In genomic region chr6:34521463-34522288, GRCh38 we compare ENCODE assay signal across 1 cellular context.
A peak's percentile ranks its signal among the peaks of the same experiment; 100 is the strongest.
TF ChIP-seq lines count a peak whose summit lies in the region.

No MANE protein-coding gene starts in this region.

TF ChIP-seq in K562, 482 proteins besides CTCF, POLR2A, EP300 and RAD21 (continues in another document):
- TF ChIP-seq POLR2B (IDR thresholded peaks at IDR 0.05; ENCODE audit: low read depth, partially characterized antibody) (no peak), SPI1 (IDR thresholded peaks at IDR 0.05; ENCODE audit: borderline replicate concordance, low read depth, low read length) (peak; percentile 78; the same call in 1 of the 2 replicates), ETS1 (conservative IDR thresholded peaks at IDR 0.05; ENCODE audit: control insufficient read depth, low read depth, low read length) (no peak), DACH1 (IDR thresholded peaks at IDR 0.05; ENCODE audit: partially characterized antibody) (no peak), HIVEP1 (CRISPR knock-in tag; IDR thresholded peaks at IDR 0.05) (no peak), MYNN (IDR thresholded peaks at IDR 0.05) (no peak), MYNN (CRISPR knock-in tag; IDR thresholded peaks at IDR 0.05) (no peak), TFE3 (CRISPR knock-in tag; IDR thresholded peaks at IDR 0.05) (no peak), MLLT1 (IDR thresholded peaks at IDR 0.05) (no peak), TCF7L2 (IDR thresholded peaks at IDR 0.05; ENCODE audit: low read depth, low read length) (no peak), FOXA3 (CRISPR knock-in tag; conservative IDR thresholded peaks at IDR 0.05 in 1 of 2, IDR thresholded peaks at IDR 0.05 in 1 of 2) (no peak), ELF2 (CRISPR knock-in tag; IDR thresholded peaks at IDR 0.05) (no peak), BDP1 (IDR thresholded peaks at IDR 0.05; ENCODE audit: insufficient read depth, insufficient read length) (no peak), ZNF444 (CRISPR knock-in tag; IDR thresholded peaks at IDR 0.05) (no peak), SUPT5H (IDR thresholded peaks at IDR 0.05) (no peak), PTBP1 (IDR thresholded peaks at IDR 0.05; ENCODE audit: low read depth, low read length) (0 out of 2 replicates have a peak, but pooled peaks have one; percentile 38), ZNF354B (CRISPR knock-in tag; IDR thresholded peaks at IDR 0.05) (no peak), NFE2 (IDR thresholded peaks at IDR 0.05; ENCODE audit: low read depth) (no peak), POLR2G (IDR thresholded peaks at IDR 0.05; ENCODE audit: low read depth, low read length) (no peak), POLR3A (IDR thresholded peaks at IDR 0.05; ENCODE audit: borderline replicate concordance, extremely low read depth, insufficient read depth, insufficient read length) (no peak), OTX1 (CRISPR knock-in tag; IDR thresholded peaks at IDR 0.05) (no peak), RBM25 (IDR thresholded peaks at IDR 0.05; ENCODE audit: low read depth, low read length, severe bottlenecking) (peak; percentile 88), HDAC3 (IDR thresholded peaks at IDR 0.05; ENCODE audit: borderline replicate concordance, partially characterized antibody) (no peak), MYC (IDR thresholded peaks at IDR 0.05; ENCODE audit: low read depth, low read length) (no peak), MYC (CRISPR knock-in tag; IDR thresholded peaks at IDR 0.05; ENCODE audit: borderline replicate concordance, low read depth) (no peak), KDM1A (IDR thresholded peaks at IDR 0.05) (peak; percentile 52 to 63; a peak in 3 of 4 replicates), ZNF740 (CRISPR knock-in tag; IDR thresholded peaks at IDR 0.05) (peak; percentile 62), ZNF740 (tag; IDR thresholded peaks at IDR 0.05) (no peak), POLR3G (IDR thresholded peaks at IDR 0.05; ENCODE audit: extremely low read depth, insufficient read length, insufficient replicate concordance) (no peak), TCF7 (IDR thresholded peaks at IDR 0.05; ENCODE audit: borderline replicate concordance) (no peak), ZHX1 (conservative IDR thresholded peaks at IDR 0.05; ENCODE audit: low read length) (no peak), ZNF785 (CRISPR knock-in tag; IDR thresholded peaks at IDR 0.05) (no peak), THRAP3 (IDR thresholded peaks at IDR 0.05; ENCODE audit: borderline replicate concordance) (no peak), PHF8 (IDR thresholded peaks at IDR 0.05; ENCODE audit: borderline replicate concordance, low read length) (no peak), ATF2 (CRISPR knock-in tag; IDR thresholded peaks at IDR 0.05) (no peak), MED1 (CRISPR knock-in tag; IDR thresholded peaks at IDR 0.05; ENCODE audit: borderline replicate concordance) (no peak), FOXJ3 (CRISPR knock-in tag; IDR thresholded peaks at IDR 0.05) (no peak), ATF1 (CRISPR knock-in tag; IDR thresholded peaks at IDR 0.05) (no peak), ATF1 (tag; IDR thresholded peaks at IDR 0.05) (no peak), FUS (optimal IDR thresholded peaks at IDR 0.05; ENCODE audit: low read depth, low read length) (no peak), MAFG (tag; conservative IDR thresholded peaks at IDR 0.05) (no peak), ZNF324 (CRISPR knock-in tag; IDR thresholded peaks at IDR 0.05) (no peak), XRCC3 (IDR thresholded peaks at IDR 0.05) (no peak), ZNF583 (CRISPR knock-in tag; IDR thresholded peaks at IDR 0.05) (no peak), NFATC3 (IDR thresholded peaks at IDR 0.05) (no peak), ZMIZ1 (IDR thresholded peaks at IDR 0.05; ENCODE audit: low read depth in 2 of 2, low read length in 2 of 2) (no peak), HMBOX1 (IDR thresholded peaks at IDR 0.05) (no peak), NFXL1 (CRISPR knock-in tag; IDR thresholded peaks at IDR 0.05) (no peak), ZNF280A (IDR thresholded peaks at IDR 0.05; ENCODE audit: low read depth, partially characterized antibody) (no peak), ZNF75A (CRISPR knock-in tag; IDR thresholded peaks at IDR 0.05) (no peak), ZNF408 (CRISPR knock-in tag; IDR thresholded peaks at IDR 0.05; ENCODE audit: low read depth) (no peak), HNRNPK (IDR thresholded peaks at IDR 0.05; ENCODE audit: low read depth, low read length, poor library complexity, severe bottlenecking) (no peak), NFIX (CRISPR knock-in tag; IDR thresholded peaks at IDR 0.05; ENCODE audit: low read depth) (no peak), BCOR (IDR thresholded peaks at IDR 0.05) (peak; percentile 65), ZNF76 (CRISPR knock-in tag; IDR thresholded peaks at IDR 0.05; ENCODE audit: borderline replicate concordance) (no peak), CREB3 (tag; conservative IDR thresholded peaks at IDR 0.05; ENCODE audit: low read depth) (no peak), ZKSCAN1 (IDR thresholded peaks at IDR 0.05; ENCODE audit: low read depth, low read length) (0 out of 2 replicates have a peak, but pooled peaks have one; percentile 34)
